2 cellular contexts compared by ENCODE assay signal in the genomic region with DNA sequence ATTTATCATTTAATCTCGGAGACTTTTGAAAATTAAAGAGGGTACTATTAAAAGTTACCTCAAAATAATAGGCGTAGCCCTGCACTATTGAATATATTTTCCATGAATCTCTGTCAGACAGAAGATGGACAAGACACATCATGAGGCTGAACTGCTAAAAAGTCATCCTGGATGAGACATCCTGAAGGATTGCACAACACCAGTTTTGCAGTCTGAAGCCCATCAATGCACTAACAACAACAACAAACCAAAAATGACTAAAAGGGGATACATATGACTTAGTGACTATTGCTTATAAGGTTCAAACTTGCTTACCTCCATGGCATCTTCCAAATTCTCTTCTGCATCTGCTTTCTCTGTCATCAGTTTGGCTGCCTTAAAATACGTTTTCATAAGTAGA.
A peak's percentile ranks its signal among the peaks of the same experiment; 100 is the strongest.
TF ChIP-seq lines count a peak whose summit lies in the region.

No MANE protein-coding gene starts in this region.

TF ChIP-seq in K562, 482 proteins besides CTCF, POLR2A, EP300 and RAD21:
- TF ChIP-seq MEF2D (tag; conservative IDR thresholded peaks at IDR 0.05; ENCODE audit: low read depth) (no peak), CEBPG (CRISPR knock-in tag; IDR thresholded peaks at IDR 0.05) (no peak), CEBPG (tag; conservative IDR thresholded peaks at IDR 0.05 in 1 of 2, IDR thresholded peaks at IDR 0.05 in 1 of 2) (peak; percentile 30 to 73; a peak in 2 of 4 replicates), CEBPB (tag; IDR thresholded peaks at IDR 0.05) (peak; percentile 86)
- TF ChIP-seq, protein P1, sequence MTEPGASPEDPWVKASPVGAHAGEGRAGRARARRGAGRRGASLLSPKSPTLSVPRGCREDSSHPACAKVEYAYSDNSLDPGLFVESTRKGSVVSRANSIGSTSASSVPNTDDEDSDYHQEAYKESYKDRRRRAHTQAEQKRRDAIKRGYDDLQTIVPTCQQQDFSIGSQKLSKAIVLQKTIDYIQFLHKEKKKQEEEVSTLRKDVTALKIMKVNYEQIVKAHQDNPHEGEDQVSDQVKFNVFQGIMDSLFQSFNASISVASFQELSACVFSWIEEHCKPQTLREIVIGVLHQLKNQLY (CRISPR knock-in tag; conservative IDR thresholded peaks at IDR 0.05), result no peak

TF ChIP-seq in GM12891, 5 proteins besides CTCF, POLR2A, EP300 and RAD21:
- TF ChIP-seq POLR2AphosphoS5 (IDR thresholded peaks at IDR 0.05; ENCODE audit: low read depth, low read length) (no peak), SPI1 (IDR thresholded peaks at IDR 0.05; ENCODE audit: low read depth, low read length) (no peak), PAX5 (IDR thresholded peaks at IDR 0.05; ENCODE audit: insufficient read depth, low read length, severe bottlenecking) (no peak), POU2F2 (IDR thresholded peaks at IDR 0.05; ENCODE audit: low read depth, low read length) (no peak), TAF1 (IDR thresholded peaks at IDR 0.05; ENCODE audit: low read depth, low read length) (no peak)
